In genomic region chr7:106462365-106462859, GRCh38 we compare ENCODE assay signal across 8 cellular contexts.
DNase-seq lines count a peak whose midpoint lies in the region; ATAC-seq and TF ChIP-seq lines count a peak whose summit lies in the region.

No MANE protein-coding gene starts in this region.

- no peaks in the 10 kb centered on the region for H3K36me3 Mint-ChIP-seq in osteocyte (ENCODE audit: unreplicated experiment)

- H3K27me3 Mint-ChIP-seq in osteocyte (ENCODE audit: unreplicated experiment) = peaks cover 2% of the 10 kb centered on the region

- DNase-seq in NCI-H82 (lab: John Stamatoyannopoulos, UW) (peak; percentile 43), NCI-H82 treated with DMSO at 0.1 percent for 48 hours (lab: John Stamatoyannopoulos, UW; ENCODE audit: unreplicated experiment) (no peak), Kasumi-1 (lab: John Stamatoyannopoulos, UW) (peak; percentile 73 to 74), fibroblast of peridontal ligament (ENCODE audit: extremely low read depth) (peak; percentile 77), osteocyte (ENCODE audit: extremely low spot score, unreplicated experiment) (no peak)

- peak; percentile 65 for TF ChIP-seq CTCF in osteocyte (IDR thresholded peaks at IDR 0.05)

- ATAC-seq in SK-N-SH treated with all-trans-retinoic acid at 6 μM for 48 hours = peak; percentile 84
- no peak for ATAC-seq in HG03025 (IDR thresholded peaks at IDR 0.05; ENCODE audit: low FRiP score, unreplicated experiment)
- ATAC-seq in GM21360 (IDR thresholded peaks at IDR 0.05; ENCODE audit: unreplicated experiment) = no peak

- H3K4me3 Mint-ChIP-seq in osteocyte (ENCODE audit: unreplicated experiment) = no peak overlapping the region

- peaks cover 43% of the 10 kb centered on the region for H3K4me1 Mint-ChIP-seq in osteocyte (ENCODE audit: unreplicated experiment)

- no peaks in the 10 kb centered on the region for H3K9me3 Mint-ChIP-seq in osteocyte (ENCODE audit: unreplicated experiment)

- no peak overlapping the region for H3K27ac Mint-ChIP-seq in osteocyte (ENCODE audit: unreplicated experiment)

TF ChIP-seq in SK-N-SH treated with all-trans-retinoic acid at 6 μM for 48 hours, 23 proteins besides CTCF, POLR2A, EP300 and RAD21:
- TF ChIP-seq POU6F1 (CRISPR knock-in tag; IDR thresholded peaks at IDR 0.05; ENCODE audit: borderline replicate concordance, low read depth) (no peak), OSR1 (CRISPR knock-in tag; IDR thresholded peaks at IDR 0.05) (no peak), TSHZ2 (CRISPR knock-in tag; IDR thresholded peaks at IDR 0.05) (no peak), TCF4 (CRISPR knock-in tag; IDR thresholded peaks at IDR 0.05; ENCODE audit: borderline replicate concordance) (no peak), CREB5 (CRISPR knock-in tag; IDR thresholded peaks at IDR 0.05; ENCODE audit: low read depth) (no peak), RARB (CRISPR knock-in tag; IDR thresholded peaks at IDR 0.05) (no peak), BACH2 (CRISPR knock-in tag; IDR thresholded peaks at IDR 0.05; ENCODE audit: borderline replicate concordance) (0 out of 2 replicates have a peak, but pooled peaks have one; percentile 19), ZNF70 (CRISPR knock-in tag; IDR thresholded peaks at IDR 0.05) (no peak)
TF ChIP-seq in SK-N-SH treated with all-trans-retinoic acid at 6 μM for 48 hours: peak in this region for 1.

Comparison
In these comparisons a context has a peak if more than half of its experiments do, and no peak if none do; other contexts are left out.
1. DNase-seq: peak in NCI-H82 (single experiment), Kasumi-1 (2 of 2) and fibroblast of peridontal ligament (single experiment); none in NCI-H82 treated with DMSO at 0.1 percent for 48 hours (single experiment) and osteocyte (single experiment).